Comparison of ENCODE assay signal across 28 cellular contexts in the genomic region with DNA sequence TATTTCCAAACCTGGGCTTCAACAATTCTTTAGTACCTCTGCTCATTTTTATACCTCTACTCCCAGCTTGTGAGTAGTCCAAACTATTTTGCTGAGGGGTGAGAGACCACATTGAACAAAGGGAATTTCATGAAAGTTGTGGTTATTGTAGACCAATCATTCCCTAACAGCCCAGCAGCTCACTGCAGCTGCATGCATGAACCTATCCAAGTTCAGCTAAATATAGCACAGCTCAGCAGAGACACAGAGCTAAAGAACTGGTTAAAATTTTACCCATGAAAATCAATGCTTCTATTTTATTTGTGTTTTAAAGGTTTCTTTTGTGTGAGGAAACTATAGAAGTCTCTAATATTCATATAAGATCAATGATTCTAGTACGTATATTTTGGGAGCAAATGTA.
DNase-seq lines count a peak whose midpoint lies in the region; ATAC-seq, FAIRE-seq and TF ChIP-seq lines count a peak whose summit lies in the region.
"Had no signal": no experiment of that assay in that cellular context is flagged by ENCODE, and none has a peak within 500 bp of the region (broad histone marks: within the 10 kb centered on the region; RNA-seq: fewer than 3 reads in every experiment).

No MANE protein-coding gene starts in this region.

- peak overlapping the region; percentile 75 for H3K27ac ChIP-seq in cardiac muscle cell
- H3K27ac ChIP-seq in H1 (ENCODE audit: low read depth, low read length): no peak overlapping the region
- H3K27ac ChIP-seq in heart right ventricle: peak overlapping the region in 1 of 10 donors; percentile 5
- H3K27ac ChIP-seq: BLaER1 had no signal

- H2BK5ac ChIP-seq in H1 (ENCODE audit: low read depth, low read length): no peak overlapping the region

- TF ChIP-seq CTCF in cardiac muscle cell (IDR thresholded peaks at IDR 0.05; ENCODE audit: low read depth, low read length) (no peak), H1 (IDR thresholded peaks at IDR 0.05; ENCODE audit: control extremely low read depth in 1 of 3, insufficient read depth in 1 of 3, low read depth in 1 of 3, low read length in 3 of 3) (no peak), heart right ventricle (IDR thresholded peaks at IDR 0.05) (no peak)

- FAIRE-seq in H1 (lab: Jason Lieb, UNC): no peak
- FAIRE-seq: A204.1, GM12878, GM12892, GM18507 had no signal

- no peak overlapping the region for H3K18ac ChIP-seq in H1 (ENCODE audit: extremely low read depth, low read length)

- 91% methylated on average over 1 of the region's 1 CpG; no CpG with 5 or more reads in 1 of the 2 experiments for WGBS in H1 (ENCODE audit: extremely low coverage in 1 of 2, insufficient coverage in 1 of 2, insufficient read length in 1 of 2, insufficient replicate concordance in 2 of 2, low coverage in 1 of 2, low lambda C conversion rate in 2 of 2, missing lambda C conversion rate in 1 of 2), 2 experiments
- 69 to 72% methylated on average over 1 of the region's 1 CpG for WGBS in heart right ventricle, 2 donors

- H4K20me1 ChIP-seq in H1 (replicated peaks in 1 of 2; ENCODE audit: control insufficient read depth in 1 of 2, insufficient read depth in 2 of 2, low read length in 2 of 2): no peaks in the 10 kb centered on the region
- H4K20me1 ChIP-seq: BLaER1 had no signal

- H3K9ac ChIP-seq in H1 (replicated peaks in 1 of 4; ENCODE audit: extremely low read depth in 1 of 4, low read depth in 3 of 4, low read length in 3 of 4): no peak overlapping the region
- H3K9ac ChIP-seq: BLaER1 had no signal

- H4K91ac ChIP-seq in H1 (replicated peaks; ENCODE audit: insufficient read length, low read length): no peak overlapping the region

- no peak for TF ChIP-seq POLR2A in H1 (IDR thresholded peaks at IDR 0.05; ENCODE audit: control extremely low read depth in 1 of 2, low read depth in 2 of 2, low read length in 2 of 2)

- no peak overlapping the region for H3K23ac ChIP-seq in H1 (ENCODE audit: insufficient read length)

- H3K4me2 ChIP-seq in H1 (ENCODE audit: insufficient read depth in 1 of 2, low read depth in 2 of 2, low read length in 2 of 2): no peak overlapping the region
- H3K4me2 ChIP-seq: BLaER1 had no signal

- H3K4me1 ChIP-seq in cardiac muscle cell (ENCODE audit: low read depth) (peaks cover 34% of the 10 kb centered on the region), H1 (replicated peaks in 1 of 4; ENCODE audit: control insufficient read depth in 3 of 4, insufficient read depth in 4 of 4, low read length in 3 of 4) (no peaks in the 10 kb centered on the region), heart right ventricle (peaks cover 0 to 20% (median 8%) of the 10 kb centered on the region in 9 donors)
- H3K4me1 ChIP-seq: BE2C, BLaER1 had no signal

- no peak overlapping the region for H2AK5ac ChIP-seq in H1 (ENCODE audit: low read depth, low read length)

- H3K14ac ChIP-seq in H1 (ENCODE audit: insufficient read length): no peak overlapping the region

- H2BK15ac ChIP-seq in H1 (ENCODE audit: low read length): no peak overlapping the region

- no peaks in the 10 kb centered on the region for H3K27me3 ChIP-seq in cardiac muscle cell
- H3K27me3 ChIP-seq in H1 (replicated peaks in 1 of 4; ENCODE audit: control insufficient read depth in 3 of 4, extremely low read depth in 1 of 4, insufficient read depth in 3 of 4, low read length in 3 of 4): no peaks in the 10 kb centered on the region
- H3K27me3 ChIP-seq in heart right ventricle: no peaks in the 10 kb centered on the region
- H3K27me3 ChIP-seq: BE2C, BLaER1 had no signal

- TF ChIP-seq EP300 in H1 (IDR thresholded peaks at IDR 0.05; ENCODE audit: borderline replicate concordance in 1 of 2, low read depth in 2 of 2, low read length in 2 of 2): no peak

- H2BK120ac ChIP-seq in H1 (replicated peaks; ENCODE audit: low read depth, low read length): no peak overlapping the region

- H4K8ac ChIP-seq in H1 (ENCODE audit: extremely low read depth, insufficient read depth, low read length): no peak overlapping the region

- no peaks in the 10 kb centered on the region for H3K23me2 ChIP-seq in H1 (ENCODE audit: low read depth, low read length)

- no peak overlapping the region for H4K5ac ChIP-seq in H1 (ENCODE audit: insufficient read length, low read depth, low read length)

- CTCF ChIA-PET in H1 (lab: Charles Lee; ENCODE audit: partially characterized antibody): no interaction called here

- H3K36me3 ChIP-seq in cardiac muscle cell: peaks cover 25% of the 10 kb centered on the region
- no peaks in the 10 kb centered on the region for H3K36me3 ChIP-seq in H1 (ENCODE audit: control insufficient read depth in 2 of 4, insufficient read depth in 4 of 4, low read length in 3 of 4)
- peaks cover 0 to 24% (median 0%) of the 10 kb centered on the region in 9 donors for H3K36me3 ChIP-seq in heart right ventricle
- H3K36me3 ChIP-seq: BE2C, BLaER1 had no signal

- no peak overlapping the region for H2BK20ac ChIP-seq in H1 (ENCODE audit: low read length)

- H2AFZ ChIP-seq in H1 (ENCODE audit: low read length): 0 out of 2 replicates have a peak overlapping the region, but pooled peaks have one; percentile 33

- DNase-seq in cardiac muscle cell (ENCODE audit: low read depth in 1 of 2, low spot score in 1 of 2) (no peak), cardiac septum (ENCODE audit: low spot score) (no peak), H1 (ENCODE audit: low read depth in 1 of 2, low spot score in 2 of 2) (no peak), heart right ventricle (no peak), left ventricle myocardium superior (no peak), NCI-H69 (lab: John Stamatoyannopoulos, UW) (no peak), NCI-H748 treated with DMSO at 0.1 percent for 48 hours (lab: John Stamatoyannopoulos, UW) (no peak)
- no peak for DNase-seq in activated CD4-positive, alpha-beta T cell treated with anti-CD3 and anti-CD28 coated beads, Interleukin-2, amount 50 U/mL, for 48 hours
- DNase-seq: 8988T; ACHN; BE2C; C1 segment of cervical spinal cord; CD4-positive, alpha-beta memory T cell; CD4-positive, CD25-positive, alpha-beta regulatory T cell; CD8-positive, alpha-beta memory T cell; COR-L47; DMS 273 treated with DMSO at 0.1 percent for 48 hours; DMS153; DMS53; DMS79; DND-41; EL; GDM1 had no signal

- H3K4me3 ChIP-seq in cardiac muscle cell (no peak overlapping the region), H1 (ENCODE audit: extremely low read depth in 1 of 4, insufficient read depth in 2 of 4, low read depth in 3 of 4, low read length in 4 of 4) (no peak overlapping the region), heart right ventricle (no peak overlapping the region)
- H3K4me3 ChIP-seq: BLaER1, GM12878 had no signal

- H3K9me3 ChIP-seq in cardiac muscle cell (ENCODE audit: low read depth): no peaks in the 10 kb centered on the region
- H3K9me3 ChIP-seq in H1 (ENCODE audit: insufficient read depth in 2 of 2, low read depth in 1 of 2, low read length in 1 of 2): no peaks in the 10 kb centered on the region
- H3K9me3 ChIP-seq in heart right ventricle: peaks cover 0 to 12% (median 2%) of the 10 kb centered on the region in 11 donors
- H3K9me3 ChIP-seq: BE2C had no signal

- POLR2A ChIA-PET in H1 (lab: Charles Lee; ENCODE audit: partially characterized antibody): no interaction called here

- TF ChIP-seq RAD21 in H1 (IDR thresholded peaks at IDR 0.05 in 1 of 2, conservative IDR thresholded peaks at IDR 0.05 in 1 of 2; ENCODE audit: low read depth in 2 of 2, low read length in 2 of 2): no peak

- no peak overlapping the region for H3K4ac ChIP-seq in H1 (replicated peaks; ENCODE audit: insufficient read length, low read depth, low read length)

- no peak overlapping the region for H3K56ac ChIP-seq in H1 (replicated peaks; ENCODE audit: insufficient read length, low read depth, low read length)

- intact Hi-C loops in cardiac septum (cut with DNase I): no loop called here
- intact Hi-C loops in heart right ventricle (cut with DNase I): no loop called here
- intact Hi-C loops in left ventricle myocardium superior (cut with micrococcal nuclease): no loop called here

- H2BK12ac ChIP-seq in H1 (ENCODE audit: low read depth, low read length): no peak overlapping the region

- H3K79me2 ChIP-seq in H1 (ENCODE audit: control insufficient read depth in 1 of 2, insufficient read depth in 2 of 2, low read length in 2 of 2): no peaks in the 10 kb centered on the region

- H3K79me1 ChIP-seq in H1 (ENCODE audit: low read depth, low read length): no peaks in the 10 kb centered on the region

- ATAC-seq in heart right ventricle (peak in 6 of 8 donors; percentile 38 to 72 (median 64)), left ventricle myocardium superior (peak; percentile 63)
- ATAC-seq: GM12878 had no signal

TF ChIP-seq in H1, 55 proteins besides CTCF, POLR2A, EP300 and RAD21:
- TF ChIP-seq CREB1 (IDR thresholded peaks at IDR 0.05) (no peak), SIX5 (IDR thresholded peaks at IDR 0.05; ENCODE audit: low read depth, low read length) (no peak), CHD1 (IDR thresholded peaks at IDR 0.05; ENCODE audit: low read depth, low read length) (no peak), KDM4A (IDR thresholded peaks at IDR 0.05; ENCODE audit: low read depth, low read length, severe bottlenecking) (no peak), YY1 (IDR thresholded peaks at IDR 0.05; ENCODE audit: low read depth, low read length) (no peak), TEAD4 (IDR thresholded peaks at IDR 0.05; ENCODE audit: low read depth, low read length) (no peak), NANOG (IDR thresholded peaks at IDR 0.05; ENCODE audit: insufficient read depth, low read depth, low read length, poor library complexity, severe bottlenecking) (no peak), KDM5A (IDR thresholded peaks at IDR 0.05; ENCODE audit: low read length) (no peak), SP4 (IDR thresholded peaks at IDR 0.05; ENCODE audit: low read length) (no peak), EGR1 (IDR thresholded peaks at IDR 0.05; ENCODE audit: borderline replicate concordance, low read depth, low read length) (no peak), SRF (IDR thresholded peaks at IDR 0.05; ENCODE audit: low read depth, low read length) (no peak), ASH2L (IDR thresholded peaks at IDR 0.05; ENCODE audit: low read length) (no peak), BACH1 (IDR thresholded peaks at IDR 0.05; ENCODE audit: low read length) (no peak), POU5F1 (IDR thresholded peaks at IDR 0.05; ENCODE audit: low read depth, low read length) (no peak), NRF1 (IDR thresholded peaks at IDR 0.05; ENCODE audit: low read depth, low read length) (no peak), PHF8 (conservative IDR thresholded peaks at IDR 0.05; ENCODE audit: low read depth, low read length) (no peak), KDM1A (IDR thresholded peaks at IDR 0.05; ENCODE audit: borderline replicate concordance, low read length) (no peak), RFX5 (IDR thresholded peaks at IDR 0.05; ENCODE audit: borderline replicate concordance, low read depth, low read length) (no peak), CTBP2 (IDR thresholded peaks at IDR 0.05; ENCODE audit: borderline replicate concordance, insufficient read depth, insufficient read length, low read length) (no peak)
TF ChIP-seq in H1: peak in this region for 0.
